11 cellular contexts compared by ENCODE assay signal in the genomic region with DNA sequence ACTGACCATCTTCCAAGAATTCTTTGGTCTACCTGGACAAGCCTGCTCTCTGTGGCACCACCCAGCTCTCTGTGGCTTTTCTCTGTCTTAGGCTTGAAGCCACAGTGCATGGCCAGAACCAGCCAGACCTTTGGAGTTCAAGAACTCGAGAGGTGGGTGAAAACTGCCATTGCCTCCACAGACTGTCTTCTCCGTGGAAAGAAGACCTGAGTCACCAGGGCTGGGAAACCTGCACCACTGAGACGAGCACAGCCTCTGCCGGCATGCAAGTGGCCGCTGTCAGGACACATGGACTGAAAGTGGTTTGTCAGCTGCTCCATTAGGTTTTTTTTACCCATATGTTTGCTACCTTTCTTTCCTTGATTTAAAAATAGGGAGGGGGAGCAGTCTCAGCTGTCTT.
A peak's percentile ranks its signal among the peaks of the same experiment; 100 is the strongest.
DNase-seq lines count a peak whose midpoint lies in the region; ATAC-seq and TF ChIP-seq lines count a peak whose summit lies in the region.
"Had no signal": no experiment of that assay in that cellular context is flagged by ENCODE, and none has a peak within 500 bp of the region (broad histone marks: within the 10 kb centered on the region; RNA-seq: fewer than 3 reads in every experiment).

No MANE protein-coding gene starts in this region.

- in situ Hi-C loops in gastrocnemius medialis (cut with MboI; ENCODE audit: low sequenced_read_pairs in 4 of 4), result loop anchor here in 2 of 4 donors (25.0 kb wide), 2 partner anchors 422 to 622 kb away; a partner anchor contains a TSS

- H3K9me3 Mint-ChIP-seq in Caco-2 (ENCODE audit: unreplicated experiment), result no peaks in the 10 kb centered on the region
- H3K9me3 Mint-ChIP-seq: naive thymus-derived CD8-positive, alpha-beta T cell had no signal

- CTCF ChIA-PET in Caco-2 (lab: Charles Lee), result interaction anchor here (0.7 to 1.5 kb wide), 3 partner anchors 83 to 514 kb away, joined by 3 to 4 read pairs (median 4); no protein-coding TSS in a partner anchor

- POLR2A ChIA-PET in Caco-2 (lab: Charles Lee), result interaction anchor here (0.6 kb wide), 1 partner anchor 634 kb away, joined by 3 read pairs; no protein-coding TSS in a partner anchor

- H3K9me3 ChIP-seq in Caco-2 (no peaks in the 10 kb centered on the region), body of pancreas (no peaks in the 10 kb centered on the region), gastrocnemius medialis (no peaks in the 10 kb centered on the region)

- H3K4me1 ChIP-seq in Caco-2 (peaks cover 32% of the 10 kb centered on the region), body of pancreas (peaks cover 23% of the 10 kb centered on the region), gastrocnemius medialis (peaks cover 26 to 30% of the 10 kb centered on the region in 2 donors)

- BruUV-seq in Caco-2 (replicated peaks; lab: Mats Ljungman, UMichigan), result no TSS peak

- H3K36me3 ChIP-seq in Caco-2 (ENCODE audit: control insufficient read depth, insufficient read depth, low read length) (no peaks in the 10 kb centered on the region), body of pancreas (replicated peaks in 1 of 2; ENCODE audit: insufficient read depth in 1 of 2, low read depth in 2 of 2) (no peaks in the 10 kb centered on the region), gastrocnemius medialis (no peaks in the 10 kb centered on the region)

- 32 to 37% methylated on average over 5 of the region's 5 CpGs for WGBS in body of pancreas, 2 donors

- H3K4me1 Mint-ChIP-seq in Caco-2 (ENCODE audit: low read depth, unreplicated experiment), result peaks cover 27% of the 10 kb centered on the region

- no peak overlapping the region for H3K4me3 Mint-ChIP-seq in Caco-2 (ENCODE audit: unreplicated experiment)
- H3K4me3 Mint-ChIP-seq: naive thymus-derived CD8-positive, alpha-beta T cell had no signal

- TF ChIP-seq POLR2A in body of pancreas (IDR thresholded peaks at IDR 0.05), result no peak
- TF ChIP-seq POLR2A in gastrocnemius medialis (IDR thresholded peaks at IDR 0.05), result peak; percentile 30 to 48

- intact Hi-C loops in Caco-2 (cut with micrococcal nuclease; ENCODE audit: unreplicated experiment) (no loop called here), body of pancreas (cut with DNase I) (no loop called here), gastrocnemius medialis (cut with DNase I; ENCODE audit: low total_unique reads) (loop anchor here (1.0 to 2.0 kb wide), 2 partner anchors 23 to 307 kb away; no protein-coding TSS in a partner anchor)

- H3K36me3 Mint-ChIP-seq in Caco-2 (ENCODE audit: insufficient read depth, unreplicated experiment), result peaks cover 3% of the 10 kb centered on the region

- H3K27me3 ChIP-seq in Caco-2 (replicated peaks; ENCODE audit: control insufficient read depth, insufficient read depth, low read length) (no peaks in the 10 kb centered on the region), body of pancreas (no peaks in the 10 kb centered on the region), gastrocnemius medialis (no peaks in the 10 kb centered on the region)

- DNase-seq in Caco-2 (no peak), body of pancreas (peak; percentile 34 to 47 (median 36)), iris pigment epithelial cell (ENCODE audit: low read depth) (peak; percentile 50), gastrocnemius medialis (peak; percentile 76 to 78), activated T-cell treated with anti-CD3 and anti-CD28 coated beads for 4 hours (no peak), GF-D8 (lab: John Stamatoyannopoulos, UW) (no peak)
- no peak for DNase-seq in activated CD4-positive, alpha-beta T cell treated with anti-CD3 and anti-CD28 coated beads for 4 hours
- DNase-seq: activated naive CD4-positive, alpha-beta T cell treated with anti-CD3 and anti-CD28 coated beads, Interleukin-2, amount 50 U/mL, for 16 hours; MM.1S; naive thymus-derived CD8-positive, alpha-beta T cell had no signal

- peak; percentile 26 for ATAC-seq in body of pancreas
- peak; percentile 88 to 90 for ATAC-seq in gastrocnemius medialis
- ATAC-seq in GM19324 (IDR thresholded peaks at IDR 0.05; ENCODE audit: low FRiP score, unreplicated experiment), result no peak
- ATAC-seq: naive thymus-derived CD8-positive, alpha-beta T cell had no signal

- TF ChIP-seq CTCF in Caco-2 (IDR thresholded peaks at IDR 0.05; ENCODE audit: insufficient read depth in 1 of 2, low read depth in 1 of 2, low read length in 1 of 2, severe bottlenecking in 1 of 2, unreplicated experiment in 1 of 2) (no peak), body of pancreas (IDR thresholded peaks at IDR 0.05) (no peak), gastrocnemius medialis (IDR thresholded peaks at IDR 0.05 in 4 of 5, conservative IDR thresholded peaks at IDR 0.05 in 1 of 5) (no peak)

- H3K27ac ChIP-seq in body of pancreas, result peak overlapping the region; percentile 53 to 79 (median 59)
- peak overlapping the region; percentile 80 to 97 (median 92) for H3K27ac ChIP-seq in gastrocnemius medialis

- H3K27me3 Mint-ChIP-seq in Caco-2 (ENCODE audit: insufficient read depth, unreplicated experiment), result no peaks in the 10 kb centered on the region

- H3K27ac Mint-ChIP-seq in Caco-2 (ENCODE audit: unreplicated experiment), result peak overlapping the region; percentile 42
- H3K27ac Mint-ChIP-seq: naive thymus-derived CD8-positive, alpha-beta T cell had no signal

- no peak overlapping the region for H3K4me3 ChIP-seq in Caco-2 (ENCODE audit: low read depth, low read length)
- H3K4me3 ChIP-seq in body of pancreas, result no peak overlapping the region
- peak overlapping the region; percentile 10 to 50 (median 44) for H3K4me3 ChIP-seq in gastrocnemius medialis

Comparison
In these comparisons a context has a peak if more than half of its experiments do, and no peak if none do; other contexts are left out.
1. DNase-seq: peak in body of pancreas (4 of 4), iris pigment epithelial cell (single experiment) and gastrocnemius medialis (2 of 2); none in Caco-2 (0 of 2), activated T-cell treated with anti-CD3 and anti-CD28 coated beads for 4 hours (single experiment), GF-D8 (single experiment) and activated CD4-positive, alpha-beta T cell treated with anti-CD3 and anti-CD28 coated beads for 4 hours (0 of 2).
2. H3K4me3 ChIP-seq: peak in gastrocnemius medialis (4 of 4); none in Caco-2 (single experiment) and body of pancreas (0 of 2).
3. POLR2A ChIP-seq: peak in gastrocnemius medialis (2 of 2); none in body of pancreas (0 of 3).